2 cellular contexts compared by ENCODE assay signal in the genomic region with DNA sequence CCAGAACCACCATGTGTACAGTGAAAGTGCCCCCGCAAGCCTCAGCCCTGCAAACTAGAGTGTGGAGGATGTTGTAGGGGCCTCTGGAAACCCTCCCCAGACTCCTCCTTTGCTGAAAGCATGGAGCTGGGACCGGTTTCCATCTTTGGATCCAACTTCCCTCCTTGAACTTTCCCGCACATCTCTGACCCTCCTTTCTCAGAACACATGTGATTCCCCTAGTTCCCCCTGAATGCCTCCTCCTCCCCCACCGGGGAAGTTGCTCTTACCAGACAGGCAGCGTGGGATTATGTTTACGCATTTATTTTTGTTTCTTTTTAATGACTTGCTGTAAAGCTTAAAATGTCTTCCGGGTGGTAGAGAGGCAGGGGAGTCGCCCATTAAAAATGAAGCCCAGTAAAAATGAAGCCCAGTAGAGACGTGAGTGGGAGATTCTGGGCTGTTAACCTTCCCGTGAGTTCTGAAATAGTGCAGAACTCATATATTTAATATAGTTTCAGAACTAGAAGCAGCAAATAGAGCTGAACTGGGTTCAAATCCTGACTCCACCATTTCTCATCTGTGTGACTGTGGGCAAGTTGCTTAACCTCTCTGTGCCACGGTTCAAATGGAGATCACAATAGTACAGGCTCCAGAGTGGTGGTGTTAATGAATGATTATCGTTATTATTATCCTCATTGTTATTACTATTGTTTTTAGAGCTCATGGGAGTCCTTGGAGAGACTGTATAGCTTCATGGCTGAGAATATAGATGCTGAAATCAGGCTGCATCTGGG.
TF ChIP-seq lines count a peak whose summit lies in the region.

No MANE protein-coding gene starts in this region.

TF ChIP-seq in HepG2, 621 proteins besides CTCF, POLR2A, EP300 and RAD21 (continued from another document and continues in another):
- TF ChIP-seq GTF3A (CRISPR knock-in tag; conservative IDR thresholded peaks at IDR 0.05) (no peak), NFKBIZ (CRISPR knock-in tag; IDR thresholded peaks at IDR 0.05) (no peak), CEBPZ (IDR thresholded peaks at IDR 0.05; ENCODE audit: low read length) (no peak), FOXA1 (IDR thresholded peaks at IDR 0.05) (no peak), FOXA1 (CRISPR knock-in tag; IDR thresholded peaks at IDR 0.05) (no peak), NR2C2 (CRISPR knock-in tag; IDR thresholded peaks at IDR 0.05; ENCODE audit: borderline replicate concordance) (0 out of 2 replicates have a peak, but pooled peaks have one; percentile 0), PAF1 (CRISPR knock-in tag; IDR thresholded peaks at IDR 0.05) (no peak), CCDC6 (CRISPR knock-in tag; IDR thresholded peaks at IDR 0.05) (no peak), KDM4B (CRISPR knock-in tag; IDR thresholded peaks at IDR 0.05) (no peak), AKAP8 (CRISPR knock-in tag; IDR thresholded peaks at IDR 0.05) (no peak), JUNB (CRISPR knock-in tag; IDR thresholded peaks at IDR 0.05; ENCODE audit: borderline replicate concordance) (no peak), KDM5A (IDR thresholded peaks at IDR 0.05; ENCODE audit: borderline replicate concordance, low read length) (no peak), MEIS1 (CRISPR knock-in tag; IDR thresholded peaks at IDR 0.05; ENCODE audit: borderline replicate concordance) (0 out of 2 replicates have a peak, but pooled peaks have one; percentile 15), ZC3H13 (CRISPR knock-in tag; IDR thresholded peaks at IDR 0.05) (no peak), FOXK1 (CRISPR knock-in tag; IDR thresholded peaks at IDR 0.05; ENCODE audit: borderline replicate concordance, low read depth) (no peak), RBM39 (IDR thresholded peaks at IDR 0.05; ENCODE audit: low read depth, low read length, poor library complexity, severe bottlenecking) (no peak), YY1 (IDR thresholded peaks at IDR 0.05; ENCODE audit: insufficient read depth, insufficient replicate concordance, low read depth, low read length) (no peak), ZBTB3 (CRISPR knock-in tag; IDR thresholded peaks at IDR 0.05; ENCODE audit: borderline replicate concordance, low read depth) (no peak), ZNF7 (CRISPR knock-in tag; IDR thresholded peaks at IDR 0.05) (no peak), HNRNPK (IDR thresholded peaks at IDR 0.05; ENCODE audit: low read depth, low read length, poor library complexity, severe bottlenecking) (no peak), CSRNP2 (CRISPR knock-in tag; conservative IDR thresholded peaks at IDR 0.05; ENCODE audit: low read depth) (no peak), JUND (CRISPR knock-in tag; IDR thresholded peaks at IDR 0.05) (no peak), ZMYM2 (CRISPR knock-in tag; IDR thresholded peaks at IDR 0.05) (no peak), ZNF83 (CRISPR knock-in tag; IDR thresholded peaks at IDR 0.05; ENCODE audit: borderline replicate concordance) (no peak), MAZ (IDR thresholded peaks at IDR 0.05; ENCODE audit: borderline replicate concordance, low read depth, low read length) (no peak), MAZ (CRISPR knock-in tag; IDR thresholded peaks at IDR 0.05; ENCODE audit: low read depth) (no peak), ZNF383 (CRISPR knock-in tag; IDR thresholded peaks at IDR 0.05; ENCODE audit: borderline replicate concordance) (0 out of 2 replicates have a peak, but pooled peaks have one; percentile 23), EED (CRISPR knock-in tag; IDR thresholded peaks at IDR 0.05) (no peak), MBD4 (IDR thresholded peaks at IDR 0.05; ENCODE audit: borderline replicate concordance, low read length) (no peak), ZNF496 (CRISPR knock-in tag; IDR thresholded peaks at IDR 0.05; ENCODE audit: insufficient replicate concordance) (no peak)
- TF ChIP-seq, protein P1, sequence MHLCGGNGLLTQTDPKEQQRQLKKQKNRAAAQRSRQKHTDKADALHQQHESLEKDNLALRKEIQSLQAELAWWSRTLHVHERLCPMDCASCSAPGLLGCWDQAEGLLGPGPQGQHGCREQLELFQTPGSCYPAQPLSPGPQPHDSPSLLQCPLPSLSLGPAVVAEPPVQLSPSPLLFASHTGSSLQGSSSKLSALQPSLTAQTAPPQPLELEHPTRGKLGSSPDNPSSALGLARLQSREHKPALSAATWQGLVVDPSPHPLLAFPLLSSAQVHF (CRISPR knock-in tag; IDR thresholded peaks at IDR 0.05): 0 out of 2 replicates have a peak, but pooled peaks have one; percentile 30

TF ChIP-seq in GM12891, 5 proteins besides CTCF, POLR2A, EP300 and RAD21 (continued from another document):
- TF ChIP-seq PAX5 (IDR thresholded peaks at IDR 0.05; ENCODE audit: insufficient read depth, low read length, severe bottlenecking) (no peak), TAF1 (IDR thresholded peaks at IDR 0.05; ENCODE audit: low read depth, low read length) (no peak), POU2F2 (IDR thresholded peaks at IDR 0.05; ENCODE audit: low read depth, low read length) (no peak)
TF ChIP-seq in GM12891: peak in this region for 0.
